In genomic region chr3:131285456-131285855, GRCh38 we compare ENCODE assay signal across 29 cellular contexts.
"Had no signal": no experiment of that assay in that cellular context is flagged by ENCODE, and none has a peak within 500 bp of the region (broad histone marks: within the 10 kb centered on the region; RNA-seq: fewer than 3 reads in every experiment).

No MANE protein-coding gene starts in this region.

- H3K27me3 ChIP-seq: neutrophil, pancreas, right lobe of liver, sigmoid colon, stomach, thyroid gland, tibial nerve, upper lobe of left lung, vagina had no signal

- H3K27me3 Mint-ChIP-seq: naive thymus-derived CD8-positive, alpha-beta T cell; progenitor cell of endocrine pancreas; stimulated activated naive CD8-positive, alpha-beta T cell treated with anti-CD3 and anti-CD28 coated beads, Interleukin-15, Interleukin-2, amounts not matched to agents 100 ng/mL and 50 ng/mL, for 24 hours had no signal

- H3K4me1 ChIP-seq: right lobe of liver, sigmoid colon, stomach, tibial nerve, upper lobe of left lung, vagina had no signal

- H3K9me3 ChIP-seq: neutrophil, pancreas, psoas muscle, right lobe of liver, stomach, thoracic aorta, thyroid gland, upper lobe of left lung, vagina had no signal

- H3K36me3 Mint-ChIP-seq: naive thymus-derived CD8-positive, alpha-beta T cell; natural killer cell treated with Interleukin-12 subunit alpha and Interleukin-12 subunit beta and Interleukin-15 and Interleukin-18, amount 100 ng/mL, for 72 hours; stimulated activated effector memory CD8-positive, alpha-beta T cell treated with anti-CD3 and anti-CD28 coated beads, Interleukin-12 subunit alpha, Interleukin-12 subunit beta, amount 100 ng/mL, for 72 hours; stimulated activated naive B cell treated with anti-CD40 and anti-IgM and Interleukin-4, amounts not matched to agents 10 μg/mL and 1 μg/mL and 100 μg/mL, for 72 hours had no signal

- H3K36me3 ChIP-seq: neutrophil, pancreas, right lobe of liver, sigmoid colon, stomach, thoracic aorta, thyroid gland, upper lobe of left lung, vagina had no signal

- FAIRE-seq: pancreas, small intestine, urothelium cell line had no signal

- H3K4me1 Mint-ChIP-seq: naive thymus-derived CD8-positive, alpha-beta T cell; neural crest cell; stimulated activated effector memory CD8-positive, alpha-beta T cell treated with anti-CD3 and anti-CD28 coated beads, Interleukin-12 subunit alpha, Interleukin-12 subunit beta, amount 100 ng/mL, for 72 hours; stimulated activated naive B cell treated with anti-CD40 and anti-IgM and Interleukin-4, amounts not matched to agents 10 μg/mL and 1 μg/mL and 100 μg/mL, for 72 hours had no signal

- H3K27ac ChIP-seq: neutrophil, pancreas, psoas muscle, right lobe of liver, sigmoid colon, stomach, thoracic aorta, thyroid gland, tibial nerve, upper lobe of left lung, vagina had no signal

- H3K4me3 ChIP-seq: pancreas, psoas muscle, right lobe of liver, sigmoid colon, stomach, thoracic aorta, thyroid gland, tibial nerve, upper lobe of left lung, vagina had no signal

- H3K9me3 Mint-ChIP-seq: naive thymus-derived CD8-positive, alpha-beta T cell; natural killer cell treated with Interleukin-12 subunit alpha and Interleukin-12 subunit beta and Interleukin-15 and Interleukin-18, amount 100 ng/mL, for 72 hours; neural crest cell; stimulated activated effector memory CD8-positive, alpha-beta T cell treated with anti-CD3 and anti-CD28 coated beads, Interleukin-12 subunit alpha, Interleukin-12 subunit beta, amount 100 ng/mL, for 72 hours; stimulated activated naive B cell treated with anti-CD40 and anti-IgM and Interleukin-4, amounts not matched to agents 10 μg/mL and 1 μg/mL and 100 μg/mL, for 72 hours; stimulated activated naive CD8-positive, alpha-beta T cell treated with anti-CD3 and anti-CD28 coated beads, Interleukin-15, Interleukin-2, amounts not matched to agents 100 ng/mL and 50 ng/mL, for 24 hours had no signal

- DNase-seq: naive thymus-derived CD8-positive, alpha-beta T cell; nephron progenitor cell; nucleus accumbens; pancreas; posterior cingulate gyrus; psoas muscle; right cardiac atrium; right lobe of liver; sigmoid colon; small intestine; stimulated activated CD4-positive, alpha-beta T cell treated with anti-CD3 and anti-CD28 coated beads, Interleukin-15, amount 100 ng/mL, for 24 hours; stimulated activated CD4-positive, alpha-beta T cell treated with anti-CD3 and anti-CD28 coated beads, Interleukin-2, amount 100 ng/mL, for 24 hours; stimulated activated CD4-positive, alpha-beta T cell treated with anti-CD3 and anti-CD28 coated beads, Interleukin-2, amount 100 ng/mL, for 48 hours; stimulated activated CD4-positive, alpha-beta T cell treated with anti-CD3 and anti-CD28 coated beads, Interleukin-4, amount 100 ng/mL, for 24 hours; stimulated activated naive B cell treated with anti-CD40 and anti-IgM and Interleukin-4, amounts not matched to agents 10 μg/mL and 1 μg/mL and 100 μg/mL, for 72 hours; stimulated activated naive CD4-positive, alpha-beta T cell treated with Interleukin-2 at 50 U/mL for 16 hours; stomach; thyroid gland; upper lobe of left lung had no signal

- H3K4me3 Mint-ChIP-seq: naive thymus-derived CD8-positive, alpha-beta T cell; natural killer cell treated with Interleukin-12 subunit alpha and Interleukin-12 subunit beta and Interleukin-15 and Interleukin-18, amount 100 ng/mL, for 72 hours; nephron progenitor cell; neural crest cell; stimulated activated effector memory CD8-positive, alpha-beta T cell treated with anti-CD3 and anti-CD28 coated beads, Interleukin-12 subunit alpha, Interleukin-12 subunit beta, amount 100 ng/mL, for 72 hours; stimulated activated naive B cell treated with anti-CD40 and anti-IgM and Interleukin-4, amounts not matched to agents 10 μg/mL and 1 μg/mL and 100 μg/mL, for 72 hours; stimulated activated naive CD8-positive, alpha-beta T cell treated with anti-CD3 and anti-CD28 coated beads, Interleukin-15, Interleukin-2, amounts not matched to agents 100 ng/mL and 50 ng/mL, for 24 hours had no signal

- H3K27ac Mint-ChIP-seq: natural killer cell treated with Interleukin-12 subunit alpha and Interleukin-12 subunit beta and Interleukin-15 and Interleukin-18, amount 100 ng/mL, for 72 hours; nephron progenitor cell; progenitor cell of endocrine pancreas; stimulated activated effector memory CD8-positive, alpha-beta T cell treated with anti-CD3 and anti-CD28 coated beads, Interleukin-12 subunit alpha, Interleukin-12 subunit beta, amount 100 ng/mL, for 72 hours; stimulated activated naive B cell treated with anti-CD40 and anti-IgM and Interleukin-4, amounts not matched to agents 10 μg/mL and 1 μg/mL and 100 μg/mL, for 72 hours; stimulated activated naive CD8-positive, alpha-beta T cell treated with anti-CD3 and anti-CD28 coated beads, Interleukin-15, Interleukin-2, amounts not matched to agents 100 ng/mL and 50 ng/mL, for 24 hours had no signal
